In the genomic region with DNA sequence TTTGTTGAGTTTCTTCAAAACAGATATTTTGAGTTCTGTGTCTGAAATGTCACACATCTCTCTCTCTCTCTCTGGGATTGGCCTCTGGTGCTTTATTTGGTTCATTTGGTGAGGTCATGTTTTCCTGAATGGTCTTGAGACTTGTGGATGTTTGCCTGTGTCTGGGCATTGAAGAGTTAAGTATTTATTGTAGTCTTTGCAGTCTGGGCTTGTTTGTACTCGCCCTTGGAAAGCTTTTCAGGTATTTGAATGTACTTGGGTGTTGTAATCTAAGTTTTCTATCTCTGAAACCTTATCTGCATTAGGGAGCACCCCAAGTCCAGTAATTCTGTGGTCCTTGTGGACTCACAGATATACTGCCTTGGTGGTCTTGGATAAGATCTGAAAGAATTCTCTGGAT, we compare ENCODE assay signal across 29 cellular contexts.
DNase-seq lines count a peak whose midpoint lies in the region; ATAC-seq and TF ChIP-seq lines count a peak whose summit lies in the region.
"Had no signal": no experiment of that assay in that cellular context is flagged by ENCODE, and none has a peak within 500 bp of the region (broad histone marks: within the 10 kb centered on the region; RNA-seq: fewer than 3 reads in every experiment).

No MANE protein-coding gene starts in this region.

- H4K20me1 ChIP-seq in OCI-LY7 (ENCODE audit: insufficient read depth, low read length): no peaks in the 10 kb centered on the region

- H3K27ac ChIP-seq in HUES48 (ENCODE audit: low read depth, low read length) (peak overlapping the region; percentile 69), RWPE2 (ENCODE audit: poor library complexity, severe bottlenecking) (no peak overlapping the region), tibial artery (no peak overlapping the region), OCI-LY7 (ENCODE audit: low read depth, low read length, poor library complexity, severe bottlenecking) (no peak overlapping the region)
- H3K27ac ChIP-seq: SJCRH30 had no signal

- intact Hi-C loops in tibial artery (cut with DNase I; ENCODE audit: low total_unique reads) (no loop called here), OCI-LY7 (cut with micrococcal nuclease; ENCODE audit: unreplicated experiment) (no loop called here)

- no peaks in the 10 kb centered on the region for H3K36me3 ChIP-seq in HUES48 (ENCODE audit: control insufficient read depth, insufficient read depth, low read length)
- H3K36me3 ChIP-seq in RWPE2 (ENCODE audit: low read depth): no peaks in the 10 kb centered on the region
- H3K36me3 ChIP-seq in iPS-15b (ENCODE audit: control insufficient read depth, insufficient read depth, low read length): no peaks in the 10 kb centered on the region
- H3K36me3 ChIP-seq in tibial artery: no peaks in the 10 kb centered on the region
- no peaks in the 10 kb centered on the region for H3K36me3 ChIP-seq in OCI-LY7 (ENCODE audit: insufficient read depth, low read length)
- H3K36me3 ChIP-seq: HAP-1, SJCRH30 had no signal

- H3K4me1 ChIP-seq in HUES48 (ENCODE audit: control insufficient read depth, insufficient read depth, low read length) (peaks cover 45% of the 10 kb centered on the region), RWPE2 (ENCODE audit: insufficient read depth, poor library complexity, severe bottlenecking) (peaks cover 6% of the 10 kb centered on the region), iPS-15b (ENCODE audit: control insufficient read depth, insufficient read depth, low read length) (peaks cover 18% of the 10 kb centered on the region), tibial artery (no peaks in the 10 kb centered on the region), OCI-LY7 (ENCODE audit: insufficient read depth, low read length, poor library complexity, severe bottlenecking) (no peaks in the 10 kb centered on the region)
- H3K4me1 ChIP-seq: HAP-1, SJCRH30 had no signal

- no peaks in the 10 kb centered on the region for H3K79me2 ChIP-seq in OCI-LY7 (ENCODE audit: insufficient read depth, low read depth, low read length)

- no TSS peak for BruUV-seq in OCI-LY7 (replicated peaks; lab: Mats Ljungman, UMichigan)

- TF ChIP-seq CTCF in RWPE2 (IDR thresholded peaks at IDR 0.05; ENCODE audit: poor library complexity, severe bottlenecking): no peak
- TF ChIP-seq CTCF in tibial artery (IDR thresholded peaks at IDR 0.05): no peak
- no peak for TF ChIP-seq CTCF in OCI-LY7 (conservative IDR thresholded peaks at IDR 0.05; ENCODE audit: low read length)

- no peak overlapping the region for H2AFZ ChIP-seq in OCI-LY7 (ENCODE audit: low read length)

- H3K9ac ChIP-seq in HUES48 (ENCODE audit: low read depth, low read length): peak overlapping the region; percentile 1; the same call in 1 of the 2 replicates
- H3K9ac ChIP-seq in iPS-15b (ENCODE audit: low read depth, low read length): no peak overlapping the region

- DNase-seq in RWPE2 (ENCODE audit: low spot score) (no peak), tibial artery (no peak), NCI-H2107 treated with DMSO at 0.1 percent for 48 hours (lab: John Stamatoyannopoulos, UW; ENCODE audit: unreplicated experiment) (no peak), OCI-LY7 (ENCODE audit: low spot score) (no peak)
- DNase-seq: C1 segment of cervical spinal cord; CD4-positive, alpha-beta memory T cell; COR-L47; EL; GDM1; HFFc6; Karpas-422; NCI-H1092 treated with DMSO at 0.1 percent for 48 hours; NCI-H1436; NCI-H187; NCI-H2081 treated with DMSO at 0.1 percent for 48 hours; NCI-H2171 treated with DMSO at 0.1 percent for 48 hours; NCI-H345; NCI-H510A treated with DMSO at 0.1 percent for 48 hours; NCI-H774; PC-3; SJCRH30 had no signal

- CTCF ChIA-PET in OCI-LY7 (lab: Charles Lee; ENCODE audit: unreplicated experiment): no interaction called here

- POLR2A ChIA-PET in OCI-LY7 (lab: Charles Lee): interaction anchor here (1.3 kb wide), 1 partner anchor 22 kb away, joined by 3 read pairs; no protein-coding TSS in a partner anchor

- 0 out of 3 replicates have a peak, but pooled peaks have one; percentile 38 for ATAC-seq in RWPE2 (ENCODE audit: low read depth)
- no peak for ATAC-seq in GM19023 (IDR thresholded peaks at IDR 0.05; ENCODE audit: unreplicated experiment)
- ATAC-seq: GM12878, HepG2, PC-3, Right ventricle myocardium inferior, SK-N-SH treated with all-trans-retinoic acid at 6 μM for 48 hours had no signal

- H3K27me3 ChIP-seq in HUES48 (ENCODE audit: control insufficient read depth, insufficient read depth, low read length) (peaks cover 8% of the 10 kb centered on the region; the same call in 1 of the 2 replicates), RWPE2 (ENCODE audit: insufficient read depth, poor library complexity, severe bottlenecking) (no peaks in the 10 kb centered on the region), iPS-15b (ENCODE audit: control insufficient read depth, insufficient read depth, low read length) (no peaks in the 10 kb centered on the region), tibial artery (no peaks in the 10 kb centered on the region)
- H3K27me3 ChIP-seq: SJCRH30 had no signal

- H3K9me3 ChIP-seq in HUES48 (ENCODE audit: control insufficient read depth, insufficient read depth, low read length) (peaks cover 22% of the 10 kb centered on the region), RWPE2 (ENCODE audit: severe bottlenecking) (no peaks in the 10 kb centered on the region), iPS-15b (ENCODE audit: control insufficient read depth, insufficient read depth, low read length) (peaks cover 9% of the 10 kb centered on the region), tibial artery (peaks cover 0 to 13% (median 11%) of the 10 kb centered on the region in 3 donors), OCI-LY7 (ENCODE audit: low read length) (no peaks in the 10 kb centered on the region; the same call in 1 of the 2 replicates)
- H3K9me3 ChIP-seq: HAP-1, SJCRH30 had no signal

- H3K4me3 ChIP-seq in HUES48 (ENCODE audit: low read depth, low read length) (no peak overlapping the region), RWPE2 (ENCODE audit: severe bottlenecking) (no peak overlapping the region), iPS-15b (ENCODE audit: low read depth, low read length) (peak overlapping the region; percentile 19), tibial artery (no peak overlapping the region), OCI-LY7 (ENCODE audit: low read depth, low read length, poor library complexity, severe bottlenecking) (no peak overlapping the region)
- H3K4me3 ChIP-seq: GM12878, HAP-1, SJCRH30 had no signal

- H3K4me2 ChIP-seq in OCI-LY7 (ENCODE audit: low read length): no peak overlapping the region

- no peaks in the 10 kb centered on the region for H3K9me2 ChIP-seq in OCI-LY7 (ENCODE audit: insufficient read depth, low read length)
